In genomic region chr1:156744786-156745419, GRCh38 we compare ENCODE assay signal across 2 cellular contexts.
TF ChIP-seq lines count a peak whose summit lies in the region.

No MANE protein-coding gene starts in this region.

TF ChIP-seq in A549, 52 proteins besides CTCF, POLR2A, EP300 and RAD21:
- TF ChIP-seq RNF2 (IDR thresholded peaks at IDR 0.05; ENCODE audit: borderline replicate concordance, low read depth): no peak
- TF ChIP-seq ZFP36 (IDR thresholded peaks at IDR 0.05; ENCODE audit: borderline replicate concordance, partially characterized antibody): no peak
- no peak for TF ChIP-seq GATA3 (IDR thresholded peaks at IDR 0.05; ENCODE audit: borderline replicate concordance)

TF ChIP-seq in HCT116, 20 proteins besides CTCF, POLR2A, EP300 and RAD21:
- TF ChIP-seq EZH2 (IDR thresholded peaks at IDR 0.05) (no peak), ZBTB33 (IDR thresholded peaks at IDR 0.05; ENCODE audit: extremely low read depth, insufficient replicate concordance, low read length) (no peak), MAX (IDR thresholded peaks at IDR 0.05) (no peak), EZH2phosphoT487 (IDR thresholded peaks at IDR 0.05; ENCODE audit: borderline replicate concordance) (no peak), ZNF274 (IDR thresholded peaks at IDR 0.05; ENCODE audit: low read depth, low read length) (no peak), ATF3 (IDR thresholded peaks at IDR 0.05) (no peak), POLR2AphosphoS5 (IDR thresholded peaks at IDR 0.05; ENCODE audit: low read depth, low read length) (no peak), EGR1 (IDR thresholded peaks at IDR 0.05; ENCODE audit: low read depth) (no peak), JUND (IDR thresholded peaks at IDR 0.05) (no peak), TCF7L2 (IDR thresholded peaks at IDR 0.05; ENCODE audit: borderline replicate concordance, extremely low read depth, insufficient read depth, insufficient read length) (no peak), ZFX (IDR thresholded peaks at IDR 0.05) (no peak), SP1 (IDR thresholded peaks at IDR 0.05; ENCODE audit: low read depth) (no peak), SIN3A (IDR thresholded peaks at IDR 0.05; ENCODE audit: low read depth) (no peak), CBX3 (IDR thresholded peaks at IDR 0.05; ENCODE audit: low read depth) (no peak)
TF ChIP-seq in HCT116: peak in this region for 0.
